23 cellular contexts compared by ENCODE assay signal in genomic region chr5:127980843-127981242, GRCh38.
DNase-seq lines count a peak whose midpoint lies in the region; ATAC-seq, FAIRE-seq and TF ChIP-seq lines count a peak whose summit lies in the region.
"Had no signal": no experiment of that assay in that cellular context is flagged by ENCODE, and none has a peak within 500 bp of the region (broad histone marks: within the 10 kb centered on the region; RNA-seq: fewer than 3 reads in every experiment).

No MANE protein-coding gene starts in this region.

- no peaks in the 10 kb centered on the region for H3K27me3 Mint-ChIP-seq in activated T-helper 17 cell treated with anti-CD3 and anti-CD28 coated beads, Interleukin-2, amount 50 U/mL, for 72 hours
- H3K27me3 Mint-ChIP-seq in activated T-cell treated with anti-CD3 and anti-CD28 coated beads, Interleukin-2, amount 50 U/mL, for 24 hours: no peaks in the 10 kb centered on the region
- H3K27me3 Mint-ChIP-seq: CD4-positive, alpha-beta memory T cell; CD4-positive, CD25-positive, alpha-beta regulatory T cell; CD8-positive, alpha-beta memory T cell had no signal

- H3K9ac ChIP-seq in PC-3 (ENCODE audit: low read length): no peak overlapping the region
- H3K9ac ChIP-seq: BLaER1 had no signal

- H3K4me1 ChIP-seq in A549 (peaks cover 14% of the 10 kb centered on the region), PC-3 (ENCODE audit: insufficient read depth, low read length) (peaks cover 21% of the 10 kb centered on the region), pancreas (peaks cover 8 to 27% (median 25%) of the 10 kb centered on the region in 3 donors)
- H3K4me1 ChIP-seq: BE2C, BLaER1 had no signal

- H3K27me3 ChIP-seq in PC-3 (ENCODE audit: low read length): no peaks in the 10 kb centered on the region
- no peaks in the 10 kb centered on the region for H3K27me3 ChIP-seq in pancreas
- H3K27me3 ChIP-seq: BE2C, BLaER1 had no signal

- no peak for TF ChIP-seq RAD21 in A549 (conservative IDR thresholded peaks at IDR 0.05 in 1 of 2, IDR thresholded peaks at IDR 0.05 in 1 of 2)

- no peaks in the 10 kb centered on the region for H3F3A ChIP-seq in PC-3 (ENCODE audit: low read length, unreplicated experiment)

- no peaks in the 10 kb centered on the region for H3K9me3 Mint-ChIP-seq in activated T-helper 17 cell treated with anti-CD3 and anti-CD28 coated beads, Interleukin-2, amount 50 U/mL, for 72 hours
- no peaks in the 10 kb centered on the region for H3K9me3 Mint-ChIP-seq in activated T-cell treated with anti-CD3 and anti-CD28 coated beads, Interleukin-2, amount 50 U/mL, for 24 hours
- H3K9me3 Mint-ChIP-seq: CD4-positive, alpha-beta memory T cell; CD8-positive, alpha-beta memory T cell had no signal

- H3K4me3 ChIP-seq in A549: no peak overlapping the region
- no peak overlapping the region for H3K4me3 ChIP-seq in PC-3 (ENCODE audit: low read length)
- H3K4me3 ChIP-seq in pancreas: no peak overlapping the region
- H3K4me3 ChIP-seq: BLaER1 had no signal

- ATAC-seq in A549 (no peak), PC-3 (peak; percentile 85), pancreas (peak in 3 of 4 donors; percentile 44 to 64 (median 63))
- ATAC-seq in activated T-helper 17 cell treated with anti-CD3 and anti-CD28 coated beads, Interleukin-2, amount 50 U/mL, for 72 hours (replicated peaks): no peak

- no peaks in the 10 kb centered on the region for H3K9me2 ChIP-seq in PC-3 (replicated peaks; ENCODE audit: low read length)

- H3K27ac Mint-ChIP-seq in activated T-helper 17 cell treated with anti-CD3 and anti-CD28 coated beads, Interleukin-2, amount 50 U/mL, for 72 hours: no peak overlapping the region
- H3K27ac Mint-ChIP-seq in activated T-cell treated with anti-CD3 and anti-CD28 coated beads, Interleukin-2, amount 50 U/mL, for 24 hours: no peak overlapping the region
- H3K27ac Mint-ChIP-seq: CD14-positive monocyte; CD4-positive, alpha-beta memory T cell; CD4-positive, CD25-positive, alpha-beta regulatory T cell; CD8-positive, alpha-beta memory T cell had no signal

- H3K9me3 ChIP-seq in A549 (no peaks in the 10 kb centered on the region), PC-3 (ENCODE audit: low read length) (no peaks in the 10 kb centered on the region), pancreas (no peaks in the 10 kb centered on the region)
- H3K9me3 ChIP-seq: BE2C, BLaER1 had no signal

- POLR2A ChIA-PET in A549 (lab: Yijun Ruan, JAX): no interaction called here
- POLR2A ChIA-PET in PC-3 (lab: Charles Lee; ENCODE audit: unreplicated experiment): interaction anchor here (0.6 kb wide), 1 partner anchor 103 kb away, joined by 3 read pairs; the partner anchor contains the start of gene SLC12A2

- no peak for TF ChIP-seq EP300 in A549 (IDR thresholded peaks at IDR 0.05)

- no peaks in the 10 kb centered on the region for H3K4me1 Mint-ChIP-seq in activated T-helper 17 cell treated with anti-CD3 and anti-CD28 coated beads, Interleukin-2, amount 50 U/mL, for 72 hours
- H3K4me1 Mint-ChIP-seq in activated T-cell treated with anti-CD3 and anti-CD28 coated beads, Interleukin-2, amount 50 U/mL, for 24 hours (ENCODE audit: low read depth): no peaks in the 10 kb centered on the region
- H3K4me1 Mint-ChIP-seq: CD14-positive monocyte; CD4-positive, alpha-beta memory T cell; CD4-positive, CD25-positive, alpha-beta regulatory T cell; CD8-positive, alpha-beta memory T cell had no signal

- no peaks in the 10 kb centered on the region for H3K36me3 Mint-ChIP-seq in activated T-helper 17 cell treated with anti-CD3 and anti-CD28 coated beads, Interleukin-2, amount 50 U/mL, for 72 hours (ENCODE audit: low read depth)
- peaks cover 9% of the 10 kb centered on the region for H3K36me3 Mint-ChIP-seq in activated T-cell treated with anti-CD3 and anti-CD28 coated beads, Interleukin-2, amount 50 U/mL, for 24 hours (ENCODE audit: low read depth)
- H3K36me3 Mint-ChIP-seq: CD14-positive monocyte had no signal

- peak overlapping the region; percentile 23; the same call in 2 of the 3 replicates for H3K4me2 ChIP-seq in A549
- H3K4me2 ChIP-seq in PC-3 (ENCODE audit: low read length): no peak overlapping the region
- H3K4me2 ChIP-seq: BLaER1 had no signal

- H4K20me1 ChIP-seq in PC-3 (ENCODE audit: low read length): no peaks in the 10 kb centered on the region
- H4K20me1 ChIP-seq: BLaER1 had no signal

- no peak overlapping the region for H3K4me3 Mint-ChIP-seq in activated T-helper 17 cell treated with anti-CD3 and anti-CD28 coated beads, Interleukin-2, amount 50 U/mL, for 72 hours
- no peak overlapping the region for H3K4me3 Mint-ChIP-seq in activated T-cell treated with anti-CD3 and anti-CD28 coated beads, Interleukin-2, amount 50 U/mL, for 24 hours
- H3K4me3 Mint-ChIP-seq: CD14-positive monocyte; CD4-positive, alpha-beta memory T cell; CD8-positive, alpha-beta memory T cell had no signal

- no peak overlapping the region for H2AFZ ChIP-seq in PC-3 (ENCODE audit: low read length)

- CTCF ChIA-PET in A549 (lab: Yijun Ruan, JAX) (no interaction called here), PC-3 (lab: Charles Lee) (interaction anchor here (1.2 kb wide), 1 partner anchor 24 kb away, joined by 4 read pairs; no protein-coding TSS in a partner anchor)

- TF ChIP-seq CTCF in A549 (IDR thresholded peaks at IDR 0.05) (no peak), PC-3 (conservative IDR thresholded peaks at IDR 0.05; ENCODE audit: low read depth, low read length) (no peak), pancreas (IDR thresholded peaks at IDR 0.05) (no peak)

- intact Hi-C loops in PC-3 (cut with micrococcal nuclease): loop anchor here (1.0 to 5.0 kb wide), 5 partner anchors 14 to 102 kb away; partner anchors contain the start of gene SLC12A2
- intact Hi-C loops in pancreas (cut with DNase I): no loop called here

- DNase-seq in A549 (ENCODE audit: low read depth in 1 of 2, low spot score in 1 of 2): no peak
- peak; percentile 53 for DNase-seq in PC-3
- DNase-seq in pancreas: no peak
- DNase-seq in activated T-cell treated with anti-CD3 and anti-CD28 coated beads, Interleukin-2, amount 50 U/mL, for 48 hours: no peak
- no peak for DNase-seq in mesenteric fat pad (ENCODE audit: low spot score)
- no peak for DNase-seq in activated T-cell treated with anti-CD3 and anti-CD28 coated beads, Interleukin-2, amount 50 U/mL, for 24 hours
- DNase-seq: ACHN; BE2C; C1 segment of cervical spinal cord; CD4-positive, alpha-beta memory T cell; CD4-positive, CD25-positive, alpha-beta regulatory T cell; CD8-positive, alpha-beta memory T cell; COR-L47; DMS 273 treated with DMSO at 0.1 percent for 48 hours; DMS153; DMS53; DMS79; GF-D8 had no signal

- no peak for TF ChIP-seq POLR2A in A549 (IDR thresholded peaks at IDR 0.05; ENCODE audit: low read length)

- H3K36me3 ChIP-seq in PC-3 (ENCODE audit: low read depth, low read length) (no peaks in the 10 kb centered on the region), pancreas (no peaks in the 10 kb centered on the region)
- H3K36me3 ChIP-seq: BE2C, BLaER1 had no signal

- no peaks in the 10 kb centered on the region for H3K79me2 ChIP-seq in PC-3 (ENCODE audit: low read length)

- FAIRE-seq in A549 (lab: Jason Lieb, UNC) (no peak), pancreas (lab: Jason Lieb, UNC) (no peak)
- FAIRE-seq: G401.6, GM12891 had no signal

- BruUV-seq in PC-3 (replicated peaks; lab: Mats Ljungman, UMichigan): no TSS peak

- H3K27ac ChIP-seq in A549: no peak overlapping the region
- peak overlapping the region; percentile 13 for H3K27ac ChIP-seq in PC-3 (ENCODE audit: low read length)
- peak overlapping the region in 1 of 4 donors; percentile 1 for H3K27ac ChIP-seq in pancreas
- H3K27ac ChIP-seq: BLaER1 had no signal

TF ChIP-seq in A549, 52 proteins besides CTCF, POLR2A, EP300 and RAD21:
- TF ChIP-seq JUN (IDR thresholded peaks at IDR 0.05): no peak
- no peak for TF ChIP-seq NR3C1 (IDR thresholded peaks at IDR 0.05)

Comparison
In these comparisons a context has a peak if more than half of its experiments do, and no peak if none do; other contexts are left out.
1. ATAC-seq: peak in PC-3 (single experiment) and pancreas (3 of 4); none in A549 (0 of 2) and activated T-helper 17 cell treated with anti-CD3 and anti-CD28 coated beads, Interleukin-2, amount 50 U/mL, for 72 hours (single experiment).